8 cellular contexts compared by ENCODE assay signal in genomic region chr10:60778214-60778977, GRCh38.
A peak's percentile ranks its signal among the peaks of the same experiment; 100 is the strongest.
DNase-seq lines count a peak whose midpoint lies in the region; ATAC-seq and TF ChIP-seq lines count a peak whose summit lies in the region.

Gene CDK1 (plus strand): TSS chr10:60778478. CDS start chr10:60780166, 1,688 bp downstream.

- no peaks in the 10 kb centered on the region for H3K27me3 ChIP-seq in WERI-Rb-1 (ENCODE audit: insufficient read depth, low read depth, severe bottlenecking)

- peak within 1 kb of the TSS; percentile 97 for H3K27ac ChIP-seq in WERI-Rb-1

- POLR2A ChIA-PET in AG04449 (lab: Yijun Ruan, JAX) = no interaction called here

- H3K36me3 ChIP-seq in WERI-Rb-1 = peaks cover 38% of the 10 kb centered on the region

- H3K9me3 ChIP-seq in WERI-Rb-1 (ENCODE audit: severe bottlenecking) = no peaks in the 10 kb centered on the region

- H3K4me3 ChIP-seq in AG04449 (ENCODE audit: low read depth, low read length) (peak within 1 kb of the TSS; percentile 76), WERI-Rb-1 (ENCODE audit: low read depth, low read length) (peak within 1 kb of the TSS; percentile 96), cardiac fibroblast (replicated peaks in 1 of 2; ENCODE audit: low read depth in 2 of 2, low read length in 2 of 2) (peak within 1 kb of the TSS; percentile 75 to 76)

- ATAC-seq in GM18873 (IDR thresholded peaks at IDR 0.05; ENCODE audit: low FRiP score, unreplicated experiment) (peak; percentile 98), HG03139 (IDR thresholded peaks at IDR 0.05; ENCODE audit: unreplicated experiment) (peak; percentile 97)

- no peak for TF ChIP-seq CTCF in AG04449 (IDR thresholded peaks at IDR 0.05; ENCODE audit: insufficient read depth, low read length, missing control alignments)
- no peak for TF ChIP-seq CTCF in WERI-Rb-1 (IDR thresholded peaks at IDR 0.05; ENCODE audit: low read depth, low read length)
- TF ChIP-seq CTCF in cardiac fibroblast (IDR thresholded peaks at IDR 0.05; ENCODE audit: low read depth, low read length) = no peak

- CTCF ChIA-PET in AG04449 (lab: Yijun Ruan, JAX) = interaction anchor here (0.8 to 2.1 kb wide), 5 partner anchors 9 to 132 kb away, joined by 3 to 12 read pairs (median 3); no protein-coding TSS in a partner anchor

- DNase-seq in AG04449 (ENCODE audit: low read depth, low spot score) (peak; percentile 94), NCI-H2227 (lab: John Stamatoyannopoulos, UW; ENCODE audit: unreplicated experiment) (peak; percentile 98), WERI-Rb-1 (peak; percentile 99), cardiac fibroblast (ENCODE audit: low read depth in 2 of 2) (peak; percentile 99), iPS-NIHi7 (ENCODE audit: extremely low spot score) (peak; percentile 99), smooth muscle cell of the brain vasculature (ENCODE audit: low read depth, low spot score) (peak; percentile 98)

Comparison
In these comparisons a context has a peak if more than half of its experiments do, and no peak if none do; other contexts are left out.
1. Peak in every context shown above with its lines: DNase-seq, ATAC-seq, H3K4me3 ChIP-seq and H3K27ac ChIP-seq.